26 cellular contexts compared by ENCODE assay signal in genomic region chr2:152093464-152093863, GRCh38. TPM values are rescaled to one million over a fixed set of nuclear protein-coding genes. Genes with fewer than 3 reads are reported as not detected.
A peak's percentile ranks its signal among the peaks of the same experiment; 100 is the strongest.
DNase-seq lines count a peak whose midpoint lies in the region; ATAC-seq and TF ChIP-seq lines count a peak whose summit lies in the region.
"Had no signal": no experiment of that assay in that cellular context is flagged by ENCODE, and none has a peak within 500 bp of the region (broad histone marks: within the 10 kb centered on the region; RNA-seq: fewer than 3 reads in every experiment).

No MANE protein-coding gene starts in this region.

- POLR2A ChIA-PET in HEK293T (lab: Yijun Ruan, JAX): no interaction called here

- intact Hi-C loops in left ventricle myocardium superior (cut with micrococcal nuclease) (no loop called here), Right ventricle myocardium superior (cut with DNase I) (no loop called here)

- peaks cover 24% of the 10 kb centered on the region for H3K4me1 Mint-ChIP-seq in brain

- no peak for TF ChIP-seq CTCF in brain (conservative IDR thresholded peaks at IDR 0.05)

- peaks cover 25% of the 10 kb centered on the region for H3K27me3 Mint-ChIP-seq in brain

- H3K36me3 Mint-ChIP-seq in brain: no peaks in the 10 kb centered on the region
- H3K36me3 Mint-ChIP-seq: CD8-positive, alpha-beta T cell; naive thymus-derived CD4-positive, alpha-beta T cell had no signal

- no peaks in the 10 kb centered on the region for H3K9me3 Mint-ChIP-seq in brain
- H3K9me3 Mint-ChIP-seq: activated T-cell treated with anti-CD3 and anti-CD28 coated beads, Interleukin-2, amount 50 U/mL, for 4 hours; CD8-positive, alpha-beta T cell; effector memory CD8-positive, alpha-beta T cell; naive thymus-derived CD4-positive, alpha-beta T cell had no signal

- ATAC-seq in left ventricle myocardium superior (peak; percentile 23), Right ventricle myocardium superior (ENCODE audit: poor library complexity) (no peak), GM19397 (IDR thresholded peaks at IDR 0.05; ENCODE audit: unreplicated experiment) (no peak), GM18867 (IDR thresholded peaks at IDR 0.05; ENCODE audit: unreplicated experiment) (no peak)
- ATAC-seq: activated T-cell treated with anti-CD3 and anti-CD28 coated beads, Interleukin-2, amount 50 U/mL, for 4 hours; CD8-positive, alpha-beta T cell; effector memory CD8-positive, alpha-beta T cell; HepG2; left lung; naive thymus-derived CD4-positive, alpha-beta T cell; T-helper 17 cell had no signal

- DNase-seq in left ventricle myocardium superior (no peak), Right ventricle myocardium superior (no peak), NCI-H2196 treated with DMSO at 0.1 percent for 48 hours (lab: John Stamatoyannopoulos, UW; ENCODE audit: unreplicated experiment) (peak; percentile 66), DMS153 treated with DMSO at 0.1 percent for 48 hours (lab: John Stamatoyannopoulos, UW; ENCODE audit: unreplicated experiment) (no peak), HEK293T (ENCODE audit: extremely low spot score) (no peak)
- DNase-seq: activated CD4-positive, alpha-beta T cell treated with anti-CD3 and anti-CD28 coated beads for 48 hours; activated naive CD4-positive, alpha-beta T cell; activated T-cell treated with anti-CD3 and anti-CD28 coated beads, Interleukin-2, amount 50 U/mL, for 4 hours; adrenal gland; CD8-positive, alpha-beta T cell; colonic mucosa; effector memory CD8-positive, alpha-beta T cell; HCEC 1CT; hippocampal formation; left lung; naive thymus-derived CD4-positive, alpha-beta T cell; NCI-H1048; NCI-H345; retina; small intestine; stimulated activated CD4-positive, alpha-beta T cell treated with anti-CD3 and anti-CD28 coated beads, Interleukin-1b, Interleukin-23, amount 100 ng/mL, for 48 hours; T-helper 17 cell had no signal

- CTCF ChIA-PET in HEK293T (lab: Yijun Ruan, JAX): no interaction called here

- H3K4me3 Mint-ChIP-seq in brain: peak overlapping the region in 1 of 5 experiments; percentile 45
- H3K4me3 Mint-ChIP-seq: activated T-cell treated with anti-CD3 and anti-CD28 coated beads, Interleukin-2, amount 50 U/mL, for 4 hours; CD8-positive, alpha-beta T cell; effector memory CD8-positive, alpha-beta T cell; naive thymus-derived CD4-positive, alpha-beta T cell; T-helper 17 cell had no signal

- peak overlapping the region in 3 of 5 experiments; percentile 17 to 71 (median 44) for H3K27ac Mint-ChIP-seq in brain
- H3K27ac Mint-ChIP-seq: CD8-positive, alpha-beta T cell; effector memory CD8-positive, alpha-beta T cell; naive thymus-derived CD4-positive, alpha-beta T cell; T-helper 17 cell had no signal

TF ChIP-seq in HEK293T, 16 proteins besides CTCF, POLR2A, EP300 and RAD21:
- no peak for TF ChIP-seq TARDBP (IDR thresholded peaks at IDR 0.05)
- TF ChIP-seq NFRKB (IDR thresholded peaks at IDR 0.05): no peak
- no peak for TF ChIP-seq PKNOX1 (IDR thresholded peaks at IDR 0.05)
- TF ChIP-seq SP1 (IDR thresholded peaks at IDR 0.05): no peak
- TF ChIP-seq BHLHE40 (IDR thresholded peaks at IDR 0.05; ENCODE audit: borderline replicate concordance): no peak
- TF ChIP-seq ARNT (IDR thresholded peaks at IDR 0.05): no peak
- no peak for TF ChIP-seq CTBP1 (IDR thresholded peaks at IDR 0.05; ENCODE audit: borderline replicate concordance)
- no peak for TF ChIP-seq ELF4 (IDR thresholded peaks at IDR 0.05)
- TF ChIP-seq L3MBTL2 (conservative IDR thresholded peaks at IDR 0.05): no peak
- no peak for TF ChIP-seq SUZ12 (IDR thresholded peaks at IDR 0.05)
- TF ChIP-seq FOXM1 (IDR thresholded peaks at IDR 0.05; ENCODE audit: borderline replicate concordance): no peak
- TF ChIP-seq FOXK2 (IDR thresholded peaks at IDR 0.05): no peak
TF ChIP-seq in HEK293T: peak in this region for 0.

RNA-seq across cellular contexts. Expression of gene CACNB4, which starts 5.4 kb away (rescaled TPM):
- total RNA-seq in left ventricle myocardium superior (0.32 TPM), Right ventricle myocardium superior (0.46 TPM)
- 1.1 TPM for polyA plus RNA-seq in brain (ENCODE audit: insufficient read depth, low read depth, low replicate concordance)
- polyA plus RNA-seq: naive thymus-derived CD4-positive, alpha-beta T cell had no signal
